Comparison of ENCODE assay signal across 8 cellular contexts in genomic region chr7:127392566-127393369, GRCh38. TPM values are rescaled to one million over a fixed set of nuclear protein-coding genes. Genes with fewer than 3 reads are reported as not detected.
DNase-seq lines count a peak whose midpoint lies in the region; ATAC-seq, FAIRE-seq and TF ChIP-seq lines count a peak whose summit lies in the region.

ZNF800 (minus strand) TSS chr7:127392708; CDS start chr7:127391557, 1,151 bp downstream.

- DNase-seq in BE2C, result peak; percentile 94
- peak; percentile 84 for DNase-seq in GM19239 (ENCODE audit: insufficient read length, low spot score)
- peak; percentile 95 for DNase-seq in NCI-H69 (lab: John Stamatoyannopoulos, UW)
- DNase-seq in activated CD4-positive, alpha-beta T cell treated with anti-CD3 and anti-CD28 coated beads, Interleukin-2, amount 10 ng/mL, durations not matched to agents 7 days and 5 days, result peak; percentile 90
- DNase-seq in coronary artery (ENCODE audit: low spot score), result peak; percentile 91
- peak; percentile 95 for DNase-seq in left kidney (ENCODE audit: low read depth, low spot score)
- peak; percentile 87 to 90 for DNase-seq in stimulated activated CD4-positive, alpha-beta T cell treated with anti-CD3 and anti-CD28 coated beads, Interleukin-2, amount 100 ng/mL, for 24 hours

- peak within 1 kb of the TSS; percentile 100 for H3K27ac Mint-ChIP-seq in activated CD4-positive, alpha-beta T cell treated with anti-CD3 and anti-CD28 coated beads, Interleukin-2, amount 10 ng/mL, durations not matched to agents 7 days and 5 days

- H3K9me3 Mint-ChIP-seq in activated CD4-positive, alpha-beta T cell treated with anti-CD3 and anti-CD28 coated beads, Interleukin-2, amount 10 ng/mL, durations not matched to agents 7 days and 5 days, result peaks cover 5% of the 10 kb centered on the region

- H3K4me1 ChIP-seq in BE2C, result peaks cover 3% of the 10 kb centered on the region

- peak within 1 kb of the TSS; percentile 94 to 96 for H3K27ac ChIP-seq in coronary artery

- H3K9me3 ChIP-seq in BE2C, result no peaks in the 10 kb centered on the region

- peak within 1 kb of the TSS; percentile 100 for H3K4me3 Mint-ChIP-seq in activated CD4-positive, alpha-beta T cell treated with anti-CD3 and anti-CD28 coated beads, Interleukin-2, amount 10 ng/mL, durations not matched to agents 7 days and 5 days

- no peak for TF ChIP-seq CTCF in BE2C (IDR thresholded peaks at IDR 0.05; ENCODE audit: low read depth, low read length)
- no peak for TF ChIP-seq CTCF in coronary artery (IDR thresholded peaks at IDR 0.05)

- peak; percentile 70 for FAIRE-seq in GM19239 (lab: Jason Lieb, UNC)

- H3K27me3 Mint-ChIP-seq in activated CD4-positive, alpha-beta T cell treated with anti-CD3 and anti-CD28 coated beads, Interleukin-2, amount 10 ng/mL, durations not matched to agents 7 days and 5 days, result no peaks in the 10 kb centered on the region

- H3K4me1 Mint-ChIP-seq in activated CD4-positive, alpha-beta T cell treated with anti-CD3 and anti-CD28 coated beads, Interleukin-2, amount 10 ng/mL, durations not matched to agents 7 days and 5 days, result peaks cover 56% of the 10 kb centered on the region

- POLR2A ChIA-PET in activated CD4-positive, alpha-beta T cell treated with anti-CD3 and anti-CD28 coated beads, Interleukin-2, amount 10 ng/mL, durations not matched to agents 7 days and 5 days (lab: Charles Lee), result interaction anchor here (1.0 to 1.7 kb wide), 4 partner anchors 13 to 28 kb away, joined by 3 to 4 read pairs (median 4); no protein-coding TSS in a partner anchor

- H3K36me3 ChIP-seq in BE2C, result peaks cover 18% of the 10 kb centered on the region

- H3K4me3 ChIP-seq in BE2C (ENCODE audit: low read depth, low read length), result peak within 1 kb of the TSS; percentile 89
- peak within 1 kb of the TSS; percentile 94 for H3K4me3 ChIP-seq in coronary artery

- H3K36me3 Mint-ChIP-seq in activated CD4-positive, alpha-beta T cell treated with anti-CD3 and anti-CD28 coated beads, Interleukin-2, amount 10 ng/mL, durations not matched to agents 7 days and 5 days (ENCODE audit: low read depth), result peaks cover 34% of the 10 kb centered on the region

- peak; percentile 78 for ATAC-seq in HG03442 (IDR thresholded peaks at IDR 0.05; ENCODE audit: unreplicated experiment)

- CTCF ChIA-PET in activated CD4-positive, alpha-beta T cell treated with anti-CD3 and anti-CD28 coated beads, Interleukin-2, amount 10 ng/mL, durations not matched to agents 7 days and 5 days (lab: Charles Lee), result interaction anchor here (0.8 to 2.2 kb wide), 6 partner anchors 10 to 41 kb away, joined by 3 to 9 read pairs (median 3); no protein-coding TSS in a partner anchor

- H3K27me3 ChIP-seq in BE2C, result no peaks in the 10 kb centered on the region

RNA-seq across cellular contexts. Expression of gene ZNF800, which starts in this region (rescaled TPM):
- polyA plus RNA-seq in BE2C (2012; ENCODE audit: insufficient read depth, insufficient read length, low read depth), result 8.3 TPM
- total RNA-seq in activated CD4-positive, alpha-beta T cell treated with anti-CD3 and anti-CD28 coated beads, Interleukin-2, amount 10 ng/mL, durations not matched to agents 7 days and 5 days, result 10 to 100 TPM; 43.6 to 50.7 TPM

Comparison
In these comparisons a context has a peak if more than half of its experiments do, and no peak if none do; other contexts are left out.
1. Peak in every context shown above with its lines: DNase-seq, ATAC-seq, H3K4me3 ChIP-seq and H3K27ac ChIP-seq.